Comparison of ENCODE assay signal across 8 cellular contexts in the genomic region with DNA sequence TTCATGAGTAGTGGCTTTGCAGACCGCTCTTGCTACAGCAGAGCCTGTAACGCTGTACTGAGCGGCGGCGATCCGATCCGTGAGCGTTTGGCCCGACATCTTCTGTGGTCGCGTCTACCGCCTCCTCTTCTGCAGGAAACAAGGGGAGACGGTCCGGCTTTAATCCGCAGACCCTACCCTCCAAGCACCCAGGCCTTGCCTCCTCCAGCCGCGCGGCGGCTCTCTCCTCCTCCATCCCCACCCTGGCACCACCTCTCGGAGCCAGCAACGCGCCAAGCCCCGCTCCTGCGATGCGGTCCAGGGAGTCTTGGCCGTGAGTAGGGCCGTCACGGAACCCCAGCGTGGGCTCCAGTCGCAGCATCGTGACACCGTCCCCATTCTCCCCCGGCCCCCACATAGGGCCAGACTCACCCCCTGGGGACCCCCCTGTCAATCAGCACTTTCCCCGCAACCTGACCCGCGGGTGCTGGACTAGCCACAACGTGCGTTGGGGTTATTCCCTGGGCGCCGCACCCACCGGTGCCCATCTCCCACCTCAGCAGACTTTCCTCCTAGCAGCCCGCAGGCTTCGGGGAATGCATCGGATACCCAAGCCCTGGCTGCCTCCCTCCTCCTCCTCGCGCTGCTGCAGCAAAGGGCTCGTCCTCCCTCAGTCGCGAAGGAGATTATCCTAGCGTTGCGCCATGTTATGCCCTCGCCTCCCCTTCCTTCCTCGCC. TPM values are rescaled to one million over a fixed set of nuclear protein-coding genes. Genes with fewer than 3 reads are reported as not detected.
DNase-seq lines count a peak whose midpoint lies in the region; ATAC-seq, FAIRE-seq and TF ChIP-seq lines count a peak whose summit lies in the region.

No MANE protein-coding gene starts in this region.

- H3K9me3 Mint-ChIP-seq in brain (peaks cover 12 to 19% (median 17%) of the 10 kb centered on the region in 5 experiments), natural killer cell (peaks cover 3 to 6% of the 10 kb centered on the region in 2 donors)

- H3K9ac ChIP-seq in kidney (ENCODE audit: low read length in 2 of 2), result no peak overlapping the region

- DNase-seq in NCI-H748 (lab: John Stamatoyannopoulos, UW; ENCODE audit: unreplicated experiment), result peak; percentile 70
- DNase-seq in NCI-H748 treated with DMSO at 0.1 percent for 48 hours (lab: John Stamatoyannopoulos, UW), result no peak
- DNase-seq in kidney, result peak; percentile 64
- no peak for DNase-seq in tibial artery
- DNase-seq in SW480 (ENCODE audit: low spot score), result no peak
- DNase-seq in natural killer cell, result no peak

- intact Hi-C loops in kidney (cut with DNase I) (no loop called here), tibial artery (cut with DNase I; ENCODE audit: low total_unique reads) (no loop called here), natural killer cell (cut with micrococcal nuclease) (no loop called here)

- no peaks in the 10 kb centered on the region for H3K4me1 ChIP-seq in kidney (ENCODE audit: control insufficient read depth in 1 of 2, insufficient read depth in 1 of 2, low read depth in 1 of 2, low read length in 2 of 2)
- H3K4me1 ChIP-seq in tibial artery, result peaks cover 0 to 15% (median 12%) of the 10 kb centered on the region in 4 donors

- H3K27me3 Mint-ChIP-seq in brain, result peaks cover 23% of the 10 kb centered on the region
- H3K27me3 Mint-ChIP-seq in natural killer cell (ENCODE audit: low read depth in 2 of 2), result peaks cover 26 to 34% of the 10 kb centered on the region in 2 donors

- peaks cover 32% of the 10 kb centered on the region for H3K4me1 Mint-ChIP-seq in brain
- no peaks in the 10 kb centered on the region for H3K4me1 Mint-ChIP-seq in natural killer cell

- peaks cover 0 to 2% of the 10 kb centered on the region in 2 donors for H3K9me3 ChIP-seq in kidney (ENCODE audit: control insufficient read depth in 1 of 2, low read length in 2 of 2)
- H3K9me3 ChIP-seq in tibial artery, result peaks cover 0 to 20% (median 8%) of the 10 kb centered on the region in 3 donors

- H3K36me3 Mint-ChIP-seq in brain (peaks cover 10% of the 10 kb centered on the region), natural killer cell (peaks cover 13% of the 10 kb centered on the region)

- FAIRE-seq in kidney (lab: Jason Lieb, UNC), result no peak

- no peaks in the 10 kb centered on the region for H3K36me3 ChIP-seq in kidney (ENCODE audit: control insufficient read depth in 1 of 2, insufficient read depth in 2 of 2, low read length in 2 of 2)
- no peaks in the 10 kb centered on the region for H3K36me3 ChIP-seq in tibial artery

- no peak for TF ChIP-seq CTCF in brain (conservative IDR thresholded peaks at IDR 0.05)
- no peak for TF ChIP-seq CTCF in kidney (IDR thresholded peaks at IDR 0.05; ENCODE audit: borderline replicate concordance, extremely low read depth, insufficient read depth)
- TF ChIP-seq CTCF in tibial artery (IDR thresholded peaks at IDR 0.05), result no peak
- no peak for TF ChIP-seq CTCF in natural killer cell (IDR thresholded peaks at IDR 0.05)

- ATAC-seq in HG02885 (IDR thresholded peaks at IDR 0.05; ENCODE audit: poor library complexity, unreplicated experiment) (no peak), natural killer cell (no peak)

- H3K27ac Mint-ChIP-seq in brain, result peak overlapping the region; percentile 76 to 97 (median 94)
- H3K27ac Mint-ChIP-seq in natural killer cell, result no peak overlapping the region

- H3K4me3 Mint-ChIP-seq in brain (peak overlapping the region; percentile 93 to 99 (median 95)), natural killer cell (no peak overlapping the region)

- H3K4me3 ChIP-seq in kidney (ENCODE audit: low read length in 2 of 2), result no peak overlapping the region
- peak overlapping the region; percentile 59 to 76 for H3K4me3 ChIP-seq in tibial artery

- H3K27ac ChIP-seq in kidney (ENCODE audit: low read depth in 2 of 2, low read length in 2 of 2) (no peak overlapping the region), tibial artery (no peak overlapping the region)

- peaks cover 0 to 18% of the 10 kb centered on the region in 2 donors for H3K27me3 ChIP-seq in tibial artery

RNA-seq across cellular contexts. Expression of a gene that starts 0.9 kb away (rescaled TPM):
- polyA plus RNA-seq in brain (ENCODE audit: insufficient read depth, low read depth, low replicate concordance) (70.0 TPM), kidney (ENCODE audit: insufficient read depth, low read depth, low replicate concordance) (not detected)
- total RNA-seq in kidney (0.82 TPM), natural killer cell (not detected)

Comparison
In these comparisons a context has a peak if more than half of its experiments do, and no peak if none do; other contexts are left out.
1. DNase-seq: peak in NCI-H748 (single experiment) and kidney (single experiment); none in NCI-H748 treated with DMSO at 0.1 percent for 48 hours (single experiment), tibial artery (0 of 2), SW480 (single experiment) and natural killer cell (single experiment).
2. H3K27ac Mint-ChIP-seq: peak in brain (5 of 5); none in natural killer cell (0 of 2).
3. H3K4me3 ChIP-seq: peak in tibial artery (2 of 2); none in kidney (0 of 2).